18 cellular contexts compared by ENCODE assay signal in genomic region chr14:22407033-22407432, GRCh38.
"Had no signal": no experiment of that assay in that cellular context is flagged by ENCODE, and none has a peak within 500 bp of the region (broad histone marks: within the 10 kb centered on the region; RNA-seq: fewer than 3 reads in every experiment).

No MANE protein-coding gene starts in this region.

- H3K36me3 Mint-ChIP-seq: naive B cell had no signal

- ATAC-seq: gastrocnemius medialis, heart right ventricle, lower lobe of right lung, right cardiac atrium had no signal

- H3K4me2 ChIP-seq: smooth muscle cell had no signal

- H3K4me3 ChIP-seq: esophagus muscularis mucosa, gastrocnemius medialis, heart right ventricle, left ventricle myocardium inferior, lower lobe of right lung, smooth muscle cell had no signal

- H3K9me3 ChIP-seq: esophagus muscularis mucosa, gastrocnemius medialis, heart right ventricle, left ventricle myocardium inferior, lower lobe of right lung had no signal

- H3K4me3 Mint-ChIP-seq: naive B cell, nephron had no signal

- H3K9me3 Mint-ChIP-seq: naive B cell had no signal

- H3K36me3 ChIP-seq: esophagus muscularis mucosa, gastrocnemius medialis, heart right ventricle, left ventricle myocardium inferior, lower lobe of right lung had no signal

- H3K27ac Mint-ChIP-seq: naive B cell, nephron had no signal

- H3K27me3 ChIP-seq: esophagus muscularis mucosa, gastrocnemius medialis had no signal

- H3K4me1 ChIP-seq: esophagus muscularis mucosa, gastrocnemius medialis, left ventricle myocardium inferior, lower lobe of right lung had no signal

- H3K27ac ChIP-seq: epithelial cell of prostate, esophagus muscularis mucosa, gastrocnemius medialis, heart right ventricle, left ventricle myocardium inferior, lower lobe of right lung had no signal

- DNase-seq: cortex of kidney; effector memory CD4-positive, alpha-beta T cell; gastrocnemius medialis; heart right ventricle; hypothalamus; islet precursor cell; left ventricle myocardium inferior; lower lobe of right lung; mesendoderm; naive B cell; right cardiac atrium; stimulated activated CD4-positive, alpha-beta T cell treated with anti-CD3 and anti-CD28 coated beads, Interleukin-2, amount 100 ng/mL, for 48 hours; stimulated activated naive CD4-positive, alpha-beta T cell treated with Interleukin-2 at 50 U/mL for 16 hours; trophoblast cell had no signal
